ENCODE assay signal across 10 cellular contexts in genomic region chr6:45590751-45591184, GRCh38.
DNase-seq lines count a peak whose midpoint lies in the region; ATAC-seq and TF ChIP-seq lines count a peak whose summit lies in the region.
"Had no signal": no experiment of that assay in that cellular context is flagged by ENCODE, and none has a peak within 500 bp of the region (broad histone marks: within the 10 kb centered on the region; RNA-seq: fewer than 3 reads in every experiment).

No MANE protein-coding gene starts in this region.

- peak; percentile 47 for DNase-seq in HCEC 1CT
- no peak for DNase-seq in T-helper 17 cell
- DNase-seq in fibroblast of the aortic adventitia (ENCODE audit: low read depth) = peak; percentile 51
- DNase-seq in smooth muscle cell (lab: John Stamatoyannopoulos, UW; ENCODE audit: unreplicated experiment) = peak; percentile 4
- DNase-seq in NCI-H146 treated with DMSO at 0.1 percent for 48 hours (lab: John Stamatoyannopoulos, UW; ENCODE audit: unreplicated experiment) = no peak
- DNase-seq in NCI-H526 (lab: John Stamatoyannopoulos, UW) = no peak
- DNase-seq: DND-41, hippocampal formation, NCI-H187 treated with DMSO at 0.1 percent for 48 hours had no signal

- peak overlapping the region; percentile 57 for H2AFZ ChIP-seq in smooth muscle cell (ENCODE audit: low read depth)

- H3K9me3 ChIP-seq in T-helper 17 cell (ENCODE audit: control insufficient read depth, low read length, poor library complexity, severe bottlenecking) (no peaks in the 10 kb centered on the region), smooth muscle cell (replicated peaks; ENCODE audit: low read depth) (no peaks in the 10 kb centered on the region)

- H3K9ac ChIP-seq in smooth muscle cell (ENCODE audit: low read depth) = peak overlapping the region; percentile 78

- H3K4me3 Mint-ChIP-seq in T-helper 17 cell = no peak overlapping the region

- 13% methylated on average over 7 of the region's 7 CpGs for WGBS in smooth muscle cell (ENCODE audit: low lambda C conversion rate)

- peaks cover 18% of the 10 kb centered on the region for H3K4me1 ChIP-seq in smooth muscle cell (ENCODE audit: low read depth)

- TF ChIP-seq CTCF in fibroblast of the aortic adventitia (IDR thresholded peaks at IDR 0.05; ENCODE audit: insufficient read depth, low read length) (no peak), smooth muscle cell (IDR thresholded peaks at IDR 0.05; ENCODE audit: borderline replicate concordance, insufficient read depth, poor library complexity, severe bottlenecking) (no peak)

- H3K36me3 Mint-ChIP-seq in T-helper 17 cell (ENCODE audit: low read depth) = peaks cover 2% of the 10 kb centered on the region

- peaks cover 14% of the 10 kb centered on the region for H3F3A ChIP-seq in smooth muscle cell (ENCODE audit: low read depth)

- peaks cover 60% of the 10 kb centered on the region for H3K4me1 Mint-ChIP-seq in T-helper 17 cell

- no peaks in the 10 kb centered on the region for H3K36me3 ChIP-seq in smooth muscle cell (ENCODE audit: low read depth)

- no peaks in the 10 kb centered on the region for H4K20me1 ChIP-seq in smooth muscle cell (ENCODE audit: low read depth)

- H3K27me3 ChIP-seq in smooth muscle cell (ENCODE audit: low read depth) = no peaks in the 10 kb centered on the region

- peak overlapping the region; percentile 22 for H3K4me2 ChIP-seq in smooth muscle cell

- no peaks in the 10 kb centered on the region for H3K27me3 Mint-ChIP-seq in T-helper 17 cell

- no peak for ATAC-seq in T-helper 17 cell
- no peak for ATAC-seq in GM18867 (IDR thresholded peaks at IDR 0.05; ENCODE audit: unreplicated experiment)

- H3K79me2 ChIP-seq in smooth muscle cell (ENCODE audit: low read depth) = no peaks in the 10 kb centered on the region

- peak overlapping the region; percentile 95 for H3K27ac Mint-ChIP-seq in T-helper 17 cell

- H3K4me3 ChIP-seq in fibroblast of the aortic adventitia (ENCODE audit: low read depth, low read length) = no peak overlapping the region
- H3K4me3 ChIP-seq in smooth muscle cell = no peak overlapping the region

- H3K27ac ChIP-seq in smooth muscle cell (ENCODE audit: low read depth) = peak overlapping the region; percentile 90

Comparison
In these comparisons a context has a peak if more than half of its experiments do, and no peak if none do; other contexts are left out.
1. DNase-seq: peak in HCEC 1CT (single experiment), fibroblast of the aortic adventitia (single experiment) and smooth muscle cell (single experiment); none in T-helper 17 cell (0 of 3), NCI-H146 treated with DMSO at 0.1 percent for 48 hours (single experiment) and NCI-H526 (0 of 2).